Comparison of ENCODE assay signal across 8 cellular contexts in genomic region chr17:37570527-37571093, GRCh38. TPM values are rescaled to one million over a fixed set of nuclear protein-coding genes. Genes with fewer than 3 reads are reported as not detected.
DNase-seq lines count a peak whose midpoint lies in the region; ATAC-seq and TF ChIP-seq lines count a peak whose summit lies in the region.

No MANE protein-coding gene starts in this region.

- H3K4me3 ChIP-seq in spleen = no peak overlapping the region

- H3K9me3 Mint-ChIP-seq in activated naive CD4-positive, alpha-beta T cell treated with anti-CD3 and anti-CD28 coated beads, Interleukin-2, amount 10 ng/mL, durations not matched to agents 7 days and 5 days = no peaks in the 10 kb centered on the region

- H3K9me3 ChIP-seq in spleen = peaks cover 0 to 13% (median 6%) of the 10 kb centered on the region in 8 donors

- TF ChIP-seq CTCF in GM12874 (IDR thresholded peaks at IDR 0.05; ENCODE audit: insufficient read depth, low read depth, low read length) (peak; percentile 46; the same call in 1 of the 2 replicates), spleen (IDR thresholded peaks at IDR 0.05 in 8 of 11, conservative IDR thresholded peaks at IDR 0.05 in 3 of 11) (peak in 5 of 11 experiments; percentile 15 to 36 (median 26))

- TF ChIP-seq POLR2A in spleen (IDR thresholded peaks at IDR 0.05) = no peak

- H3K36me3 Mint-ChIP-seq in activated naive CD4-positive, alpha-beta T cell treated with anti-CD3 and anti-CD28 coated beads, Interleukin-2, amount 10 ng/mL, durations not matched to agents 7 days and 5 days = peaks cover 65% of the 10 kb centered on the region

- peaks cover 7 to 98% (median 81%) of the 10 kb centered on the region in 6 donors for H3K36me3 ChIP-seq in spleen

- CTCF ChIA-PET in activated naive CD4-positive, alpha-beta T cell treated with anti-CD3 and anti-CD28 coated beads, Interleukin-2, amount 10 ng/mL, durations not matched to agents 7 days and 5 days (lab: Charles Lee) = interaction anchor here (0.7 to 1.5 kb wide), 5 partner anchors 13 to 544 kb away, joined by 3 to 5 read pairs (median 3); partner anchors contain the start of gene SYNRG

- peak; percentile 70 for DNase-seq in AG08396 (ENCODE audit: low spot score)
- peak; percentile 41 for DNase-seq in NCI-H524 treated with DMSO at 0.1 percent for 48 hours (lab: John Stamatoyannopoulos, UW)
- DNase-seq in activated naive CD4-positive, alpha-beta T cell treated with anti-CD3 and anti-CD28 coated beads, Interleukin-2, amount 10 ng/mL, durations not matched to agents 7 days and 5 days = peak; percentile 43
- DNase-seq in left cardiac atrium = peak; percentile 36
- DNase-seq in stimulated activated CD4-positive, alpha-beta T cell treated with anti-CD3 and anti-CD28 coated beads, Interleukin-15, amount 100 ng/mL, for 48 hours (ENCODE audit: low read depth in 2 of 2) = peak; percentile 14 to 15
- no peak for DNase-seq in spleen

- no peak overlapping the region for H3K27ac Mint-ChIP-seq in activated naive CD4-positive, alpha-beta T cell treated with anti-CD3 and anti-CD28 coated beads, Interleukin-2, amount 10 ng/mL, durations not matched to agents 7 days and 5 days

- intact Hi-C loops in left cardiac atrium (cut with DNase I) = loop anchor here in 1 of 2 donors (10.0 kb wide), 1 partner anchor 106 kb away; no protein-coding TSS in a partner anchor
- intact Hi-C loops in spleen (cut with DNase I; ENCODE audit: low total_unique reads) = no loop called here

- WGBS in spleen, 5 donors = 92 to 96% (median 93%) methylated on average over 8 of the region's 8 CpGs

- H3K4me1 ChIP-seq in spleen = peaks cover 0 to 5% (median 0%) of the 10 kb centered on the region in 6 donors

- H3K4me3 Mint-ChIP-seq in activated naive CD4-positive, alpha-beta T cell treated with anti-CD3 and anti-CD28 coated beads, Interleukin-2, amount 10 ng/mL, durations not matched to agents 7 days and 5 days = no peak overlapping the region

- no peaks in the 10 kb centered on the region for H3K27me3 ChIP-seq in spleen (replicated peaks in 1 of 7)

- no peaks in the 10 kb centered on the region for H3K27me3 Mint-ChIP-seq in activated naive CD4-positive, alpha-beta T cell treated with anti-CD3 and anti-CD28 coated beads, Interleukin-2, amount 10 ng/mL, durations not matched to agents 7 days and 5 days

- no peak overlapping the region for H3K27ac ChIP-seq in spleen

- H3K4me1 Mint-ChIP-seq in activated naive CD4-positive, alpha-beta T cell treated with anti-CD3 and anti-CD28 coated beads, Interleukin-2, amount 10 ng/mL, durations not matched to agents 7 days and 5 days = no peaks in the 10 kb centered on the region

- ATAC-seq in left cardiac atrium = peak; percentile 68 to 76
- no peak for ATAC-seq in GM21528 (IDR thresholded peaks at IDR 0.05; ENCODE audit: low FRiP score, unreplicated experiment)

RNA-seq across cellular contexts. Expression of gene SYNRG, which starts 38.6 kb away (rescaled TPM):
- total RNA-seq in left cardiac atrium = 10 to 100 TPM; 25.2 to 32.0 TPM
- total RNA-seq in spleen = 10 to 100 TPM; 62.3 to 91.3 (median 77.9) TPM
- polyA plus RNA-seq in spleen = 10 to 100 TPM; 10.9 to 17.7 (median 12.1) TPM
